Comparison of ENCODE assay signal across 2 cellular contexts in the genomic region with DNA sequence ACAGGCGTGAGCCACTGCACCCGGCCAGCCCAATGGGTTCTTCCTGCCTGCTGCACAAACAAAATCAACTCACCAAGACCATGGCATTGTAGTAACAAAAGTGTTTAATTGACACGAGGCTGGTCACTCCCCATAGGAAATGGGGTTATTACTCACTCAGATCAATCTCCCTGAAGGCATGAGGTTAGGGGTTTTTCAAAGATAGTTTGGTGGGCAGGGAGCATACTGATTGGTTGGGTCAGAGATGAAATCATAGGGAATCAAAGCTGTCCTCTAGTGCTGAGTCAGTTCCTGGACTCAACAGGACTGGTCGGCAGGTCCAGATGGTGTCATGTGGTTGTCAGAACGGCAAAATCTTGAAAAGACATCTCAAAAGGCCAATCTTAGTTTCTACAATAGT.
TF ChIP-seq lines count a peak whose summit lies in the region.

No MANE protein-coding gene starts in this region.

TF ChIP-seq in IMR-90, 13 proteins besides CTCF, POLR2A, EP300 and RAD21:
- TF ChIP-seq CHD1 (IDR thresholded peaks at IDR 0.05; ENCODE audit: low read depth, low read length) (no peak), NFE2L2 (IDR thresholded peaks at IDR 0.05; ENCODE audit: low read depth, low read length) (no peak), MXI1 (IDR thresholded peaks at IDR 0.05; ENCODE audit: borderline replicate concordance, low read depth, low read length) (no peak), CEBPB (IDR thresholded peaks at IDR 0.05; ENCODE audit: low read depth, low read length) (no peak), RCOR1 (IDR thresholded peaks at IDR 0.05; ENCODE audit: insufficient replicate concordance, low read length) (no peak), RFX5 (IDR thresholded peaks at IDR 0.05; ENCODE audit: low read depth, low read length) (no peak), MAFK (IDR thresholded peaks at IDR 0.05; ENCODE audit: low read depth, low read length) (no peak), FOS (IDR thresholded peaks at IDR 0.05; ENCODE audit: low read depth, low read length) (no peak), BHLHE40 (IDR thresholded peaks at IDR 0.05; ENCODE audit: low read depth, low read length) (no peak), MAZ (IDR thresholded peaks at IDR 0.05; ENCODE audit: borderline replicate concordance, low read depth, low read length) (no peak), SMC3 (IDR thresholded peaks at IDR 0.05; ENCODE audit: low read depth, low read length) (no peak)
- TF ChIP-seq, protein P1, sequence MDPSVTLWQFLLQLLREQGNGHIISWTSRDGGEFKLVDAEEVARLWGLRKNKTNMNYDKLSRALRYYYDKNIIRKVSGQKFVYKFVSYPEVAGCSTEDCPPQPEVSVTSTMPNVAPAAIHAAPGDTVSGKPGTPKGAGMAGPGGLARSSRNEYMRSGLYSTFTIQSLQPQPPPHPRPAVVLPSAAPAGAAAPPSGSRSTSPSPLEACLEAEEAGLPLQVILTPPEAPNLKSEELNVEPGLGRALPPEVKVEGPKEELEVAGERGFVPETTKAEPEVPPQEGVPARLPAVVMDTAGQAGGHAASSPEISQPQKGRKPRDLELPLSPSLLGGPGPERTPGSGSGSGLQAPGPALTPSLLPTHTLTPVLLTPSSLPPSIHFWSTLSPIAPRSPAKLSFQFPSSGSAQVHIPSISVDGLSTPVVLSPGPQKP (IDR thresholded peaks at IDR 0.05; ENCODE audit: borderline replicate concordance, low read depth, low read length): no peak
- TF ChIP-seq, protein P2, sequence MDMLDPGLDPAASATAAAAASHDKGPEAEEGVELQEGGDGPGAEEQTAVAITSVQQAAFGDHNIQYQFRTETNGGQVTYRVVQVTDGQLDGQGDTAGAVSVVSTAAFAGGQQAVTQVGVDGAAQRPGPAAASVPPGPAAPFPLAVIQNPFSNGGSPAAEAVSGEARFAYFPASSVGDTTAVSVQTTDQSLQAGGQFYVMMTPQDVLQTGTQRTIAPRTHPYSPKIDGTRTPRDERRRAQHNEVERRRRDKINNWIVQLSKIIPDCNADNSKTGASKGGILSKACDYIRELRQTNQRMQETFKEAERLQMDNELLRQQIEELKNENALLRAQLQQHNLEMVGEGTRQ (IDR thresholded peaks at IDR 0.05; ENCODE audit: low read depth, low read length): no peak

TF ChIP-seq in K562, 482 proteins besides CTCF, POLR2A, EP300 and RAD21:
- TF ChIP-seq ETS2 (tag; IDR thresholded peaks at IDR 0.05; ENCODE audit: borderline replicate concordance, poor library complexity, severe bottlenecking): no peak
- 0 out of 2 replicates have a peak, but pooled peaks have one; percentile 5 for TF ChIP-seq C11orf30 (IDR thresholded peaks at IDR 0.05; ENCODE audit: low read depth)
- 0 out of 2 replicates have a peak, but pooled peaks have one; percentile 12 for TF ChIP-seq ZNF316 (IDR thresholded peaks at IDR 0.05)
